ENCODE assay signal across 23 cellular contexts in the genomic region with DNA sequence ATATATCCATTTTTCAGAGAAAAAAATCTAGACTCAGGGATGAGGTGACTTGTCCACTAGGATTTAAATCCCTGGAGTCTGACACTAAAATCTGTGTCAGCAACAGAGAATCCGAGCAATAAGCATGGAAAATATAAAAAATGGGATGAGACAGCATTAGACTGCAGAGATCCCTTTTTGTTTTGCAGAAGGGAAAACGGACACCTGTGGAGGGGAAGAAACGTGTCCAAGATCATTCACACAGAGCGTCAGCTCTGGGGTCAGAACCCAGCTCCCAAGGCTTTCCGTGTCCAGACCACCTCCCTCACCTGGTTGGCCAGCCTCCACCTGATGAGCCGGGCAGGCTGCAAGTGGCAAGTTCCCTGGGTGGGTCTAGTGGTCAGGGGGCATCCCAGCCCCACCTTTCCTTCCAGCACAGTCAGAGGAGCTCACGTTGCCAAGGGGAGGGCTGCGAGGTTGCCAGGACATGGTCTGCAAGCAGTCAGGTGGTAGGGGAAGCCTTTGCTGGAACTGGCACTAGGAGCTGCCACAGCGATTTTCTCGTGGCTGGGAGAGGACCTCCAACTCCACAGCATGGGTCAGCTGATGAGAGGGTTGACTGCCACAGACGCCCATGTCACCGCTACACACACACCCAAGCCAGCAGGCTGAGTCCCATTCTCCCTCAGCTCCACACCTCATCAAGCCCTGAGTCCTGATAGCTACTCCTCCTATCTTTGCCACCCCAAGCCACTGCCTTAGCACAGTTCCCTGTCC.
"Had no signal": no experiment of that assay in that cellular context is flagged by ENCODE, and none has a peak within 500 bp of the region (broad histone marks: within the 10 kb centered on the region; RNA-seq: fewer than 3 reads in every experiment).

No MANE protein-coding gene starts in this region.

- H3K4me1 ChIP-seq: left ventricle myocardium inferior, neural progenitor cell, right atrium auricular region, right lobe of liver, stomach, upper lobe of right lung had no signal

- H3K27me3 ChIP-seq: neural progenitor cell, ovary, right atrium auricular region, right lobe of liver had no signal

- H3K9me3 ChIP-seq: left ventricle myocardium inferior, ovary, right atrium auricular region, right lobe of liver, stomach, thoracic aorta, tibial artery, upper lobe of right lung had no signal

- H3K36me3 ChIP-seq: left ventricle myocardium inferior, neural progenitor cell, ovary, right atrium auricular region, right lobe of liver, stomach, thoracic aorta, tibial artery, upper lobe of right lung had no signal

- DNase-seq: islet precursor cell; left ventricle myocardium inferior; mesendoderm; naive B cell; natural killer cell; nephron progenitor cell; ovary; right lobe of liver; stimulated activated CD4-positive, alpha-beta T cell treated with anti-CD3 and anti-CD28 coated beads, Interleukin-12 subunit alpha, Interleukin-12 subunit beta, amount 100 ng/mL, for 4 hours; stimulated activated CD4-positive, alpha-beta T cell treated with anti-CD3 and anti-CD28 coated beads, Interleukin-15, amount 100 ng/mL, for 24 hours; stimulated activated CD4-positive, alpha-beta T cell treated with anti-CD3 and anti-CD28 coated beads, Interleukin-2, amount 100 ng/mL, for 24 hours; stimulated activated CD4-positive, alpha-beta T cell treated with anti-CD3 and anti-CD28 coated beads, Interleukin-4, amount 100 ng/mL, for 1 hour; stimulated activated naive B cell treated with anti-CD40 and anti-IgM and Interleukin-4, amounts not matched to agents 10 μg/mL and 1 μg/mL and 100 μg/mL, for 72 hours; stimulated activated naive CD8-positive, alpha-beta T cell treated with anti-CD3 and anti-CD28 coated beads, Interleukin-15, Interleukin-2, amounts not matched to agents 100 U/mL and 50 U/mL, for 24 hours; stomach; tibial artery; trophoblast cell; upper lobe of right lung had no signal

- H3K4me3 ChIP-seq: left ventricle myocardium inferior, lung, neural progenitor cell, ovary, right atrium auricular region, right lobe of liver, smooth muscle cell, stomach, thoracic aorta, tibial artery, upper lobe of right lung had no signal

- H3K27ac ChIP-seq: left ventricle myocardium inferior, neural progenitor cell, ovary, right atrium auricular region, right lobe of liver, stomach, thoracic aorta, tibial artery, upper lobe of right lung had no signal

- H3K9ac ChIP-seq: neural progenitor cell had no signal

- H2AFZ ChIP-seq: neural progenitor cell had no signal

- H3K4me2 ChIP-seq: neural progenitor cell, smooth muscle cell had no signal
